Comparison of ENCODE assay signal across 15 cellular contexts in the genomic region with DNA sequence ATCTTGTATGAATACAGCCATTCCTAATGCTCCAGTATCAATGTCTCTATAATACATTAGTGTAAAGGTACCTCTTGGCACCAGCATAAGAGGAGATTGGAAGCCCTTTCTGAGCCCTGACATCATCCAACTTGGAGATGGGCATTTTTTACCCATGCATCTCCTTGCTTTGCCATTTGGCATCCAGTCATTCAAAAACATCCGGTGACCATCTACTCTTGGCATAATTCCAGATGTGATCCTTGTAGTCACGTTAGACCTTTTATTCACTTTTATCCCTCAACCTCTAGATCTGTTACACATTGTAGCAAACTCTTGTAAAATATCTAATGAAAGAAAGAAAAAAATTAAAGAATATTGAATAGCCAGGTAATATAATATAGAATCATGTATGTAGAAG.
"Had no signal": no experiment of that assay in that cellular context is flagged by ENCODE, and none has a peak within 500 bp of the region (broad histone marks: within the 10 kb centered on the region; RNA-seq: fewer than 3 reads in every experiment).

No MANE protein-coding gene starts in this region.

- ATAC-seq: stimulated activated naive B cell treated with anti-CD40 and anti-IgM and Interleukin-4, amounts not matched to agents 10 μg/mL and 1 μg/mL and 100 μg/mL, for 72 hours had no signal

- H3K9me3 ChIP-seq: ascending aorta, left ventricle myocardium inferior, tibial artery, vagina had no signal

- H3K36me3 ChIP-seq: ascending aorta, left ventricle myocardium inferior, tibial artery, vagina had no signal

- H3K27me3 ChIP-seq: ascending aorta, tibial artery, vagina had no signal

- H3K27ac ChIP-seq: ascending aorta, left ventricle myocardium inferior, tibial artery, vagina had no signal

- DNase-seq: activated CD4-positive, alpha-beta memory T cell treated with anti-CD3 and anti-CD28 coated beads, Interleukin-2, amount 10 ng/mL, durations not matched to agents 7 days and 5 days; activated CD4-positive, alpha-beta T cell treated with anti-CD3 and anti-CD28 coated beads for 4 hours; activated naive CD4-positive, alpha-beta T cell treated with anti-CD3 and anti-CD28 coated beads, Interleukin-2, amount 10 ng/mL, durations not matched to agents 7 days and 5 days; activated T-cell treated with anti-CD3 and anti-CD28 coated beads, Interleukin-2, amount 50 U/mL, for 24 hours; erythroblast; hippocampal formation; kidney; left ventricle myocardium inferior; mesendoderm; nucleus accumbens; stimulated activated CD4-positive, alpha-beta T cell treated with anti-CD3 and anti-CD28 coated beads, Interleukin-2, amount 100 ng/mL, for 48 hours; stimulated activated naive B cell treated with anti-CD40 and anti-IgM and Interleukin-4, amounts not matched to agents 10 μg/mL and 1 μg/mL and 100 μg/mL, for 72 hours; tibial artery had no signal

- H3K4me1 ChIP-seq: ascending aorta, left ventricle myocardium inferior, tibial artery, vagina had no signal

- H3K4me3 ChIP-seq: ascending aorta, left ventricle myocardium inferior, tibial artery, vagina had no signal
